Comparison of ENCODE assay signal across 33 cellular contexts in genomic region chr1:162912061-162912667, GRCh38. TPM values are rescaled to one million over a fixed set of nuclear protein-coding genes. Genes with fewer than 3 reads are reported as not detected.
A peak's percentile ranks its signal among the peaks of the same experiment; 100 is the strongest.
DNase-seq lines count a peak whose midpoint lies in the region; ATAC-seq, FAIRE-seq and TF ChIP-seq lines count a peak whose summit lies in the region.
"Had no signal": no experiment of that assay in that cellular context is flagged by ENCODE, and none has a peak within 500 bp of the region (broad histone marks: within the 10 kb centered on the region; RNA-seq: fewer than 3 reads in every experiment).

No MANE protein-coding gene starts in this region.

- H3K36me3 ChIP-seq in HCT116 (ENCODE audit: control insufficient read depth in 1 of 2, insufficient read depth in 2 of 2, low read length in 2 of 2) (no peaks in the 10 kb centered on the region), pancreas (no peaks in the 10 kb centered on the region)
- H3K36me3 ChIP-seq: ascending aorta, left ventricle myocardium inferior, neutrophil, WERI-Rb-1 had no signal

- no peaks in the 10 kb centered on the region for H3K4me1 Mint-ChIP-seq in WTC11
- H3K4me1 Mint-ChIP-seq: activated CD4-positive, alpha-beta T cell treated with anti-CD3 and anti-CD28 coated beads, Interleukin-2, amount 10 ng/mL, durations not matched to agents 24 days and 14 days; activated naive CD8-positive, alpha-beta T cell treated with anti-CD3 and anti-CD28 coated beads for 36 hours; CD4-positive, alpha-beta memory T cell had no signal

- H3K4me2 ChIP-seq in HCT116 (ENCODE audit: low read length), result no peak overlapping the region

- H3K4me3 Mint-ChIP-seq in WTC11, result no peak overlapping the region
- H3K4me3 Mint-ChIP-seq: activated CD4-positive, alpha-beta T cell treated with anti-CD3 and anti-CD28 coated beads, Interleukin-2, amount 10 ng/mL, durations not matched to agents 24 days and 14 days; activated naive CD8-positive, alpha-beta T cell treated with anti-CD3 and anti-CD28 coated beads for 36 hours; CD4-positive, alpha-beta memory T cell; dendritic cell treated with granulocyte-macrophage colony-stimulating factor and Interleukin-4, amounts not matched to agents 40 ng/mL and 50 ng/mL, for 4 days had no signal

- no peaks in the 10 kb centered on the region for H4K20me1 ChIP-seq in HCT116 (ENCODE audit: insufficient read depth)

- H3K9me3 Mint-ChIP-seq in WTC11, result peaks cover 33% of the 10 kb centered on the region

- H3K4me3 ChIP-seq in HCT116 (replicated peaks in 1 of 2; ENCODE audit: low read depth in 1 of 2, low read length in 2 of 2), result no peak overlapping the region
- no peak overlapping the region for H3K4me3 ChIP-seq in pancreas
- H3K4me3 ChIP-seq: ascending aorta, left ventricle myocardium inferior, psoas muscle, SK-N-MC had no signal

- intact Hi-C loops in HCT116 (cut with micrococcal nuclease), result no loop called here
- intact Hi-C loops in pancreas (cut with DNase I), result no loop called here

- POLR2A ChIA-PET in HCT116 (lab: Charles Lee), result no interaction called here
- POLR2A ChIA-PET in WTC11 (lab: Charles Lee), result no interaction called here

- peaks cover 8% of the 10 kb centered on the region for H3K36me3 Mint-ChIP-seq in WTC11
- H3K36me3 Mint-ChIP-seq: activated naive CD8-positive, alpha-beta T cell treated with anti-CD3 and anti-CD28 coated beads for 36 hours; CD4-positive, alpha-beta memory T cell had no signal

- BruUV-seq in HCT116 (replicated peaks; lab: Mats Ljungman, UMichigan), result no TSS peak

- RAD21 ChIA-PET in HCT116 (lab: Charles Lee; ENCODE audit: low non-redundant PET in 1 of 2, low total read pairs in 2 of 2, uncharacterized antibody in 2 of 2, unreplicated experiment in 2 of 2), result no interaction called here

- 73 to 81% methylated on average over 1 of the region's 1 CpG for WGBS in pancreas, 2 donors

- DNase-seq in DMS153 treated with DMSO at 0.1 percent for 48 hours (lab: John Stamatoyannopoulos, UW; ENCODE audit: unreplicated experiment), result peak; percentile 17
- DNase-seq in DMS153 (lab: John Stamatoyannopoulos, UW), result no peak
- DNase-seq in HCT116 (ENCODE audit: low read depth, low spot score), result no peak
- no peak for DNase-seq in WTC11 (ENCODE audit: low spot score)
- no peak for DNase-seq in pancreas
- no peak for DNase-seq in anterior cingulate cortex (lab: John Stamatoyannopoulos, UW)
- no peak for DNase-seq in kidney tubule cell (ENCODE audit: low spot score)
- DNase-seq: 8988T; activated CD4-positive, alpha-beta T cell treated with anti-CD3 and anti-CD28 coated beads, Interleukin-2, amount 10 ng/mL, durations not matched to agents 24 days and 14 days; activated effector memory CD4-positive, alpha-beta T cell treated with anti-CD3 and anti-CD28 coated beads, Interleukin-2, amount 50 U/mL, for 16 hours; activated naive CD8-positive, alpha-beta T cell treated with anti-CD3 and anti-CD28 coated beads for 36 hours; activated T-cell treated with anti-CD3 and anti-CD28 coated beads, Interleukin-2, amount 50 U/mL, for 1 hour; AML-193; CD4-positive, alpha-beta memory T cell; central memory CD4-positive, alpha-beta T cell; DMS79 treated with DMSO at 0.1 percent for 48 hours; hippocampal formation; left ventricle myocardium inferior; NCI-H1105 treated with DMSO at 0.1 percent for 48 hours; NCI-H1930; NCI-H2227 treated with DMSO at 0.1 percent for 48 hours; NCI-H748 treated with DMSO at 0.1 percent for 48 hours; psoas muscle; stimulated activated CD4-positive, alpha-beta T cell treated with anti-CD3 and anti-CD28 coated beads, Interleukin-15, amount 100 ng/mL, for 24 hours; stimulated activated naive CD4-positive, alpha-beta T cell treated with Interleukin-2 at 50 U/mL for 16 hours; WERI-Rb-1 had no signal

- H3K27ac Mint-ChIP-seq in WTC11, result no peak overlapping the region
- H3K27ac Mint-ChIP-seq: activated CD4-positive, alpha-beta T cell treated with anti-CD3 and anti-CD28 coated beads, Interleukin-2, amount 10 ng/mL, durations not matched to agents 24 days and 14 days; activated naive CD8-positive, alpha-beta T cell treated with anti-CD3 and anti-CD28 coated beads for 36 hours; CD4-positive, alpha-beta memory T cell; dendritic cell treated with granulocyte-macrophage colony-stimulating factor and Interleukin-4, amounts not matched to agents 40 ng/mL and 50 ng/mL, for 4 days had no signal

- no peak overlapping the region for H2AFZ ChIP-seq in HCT116 (ENCODE audit: low read depth, low read length, poor library complexity, severe bottlenecking)

- no peaks in the 10 kb centered on the region; a peak in 1 of 4 replicates for H3K9me3 ChIP-seq in HCT116 (ENCODE audit: control insufficient read depth in 1 of 2, insufficient read depth in 1 of 2, low read depth in 1 of 2, low read length in 2 of 2)
- H3K9me3 ChIP-seq in pancreas, result no peaks in the 10 kb centered on the region
- H3K9me3 ChIP-seq: neutrophil had no signal

- no peak for TF ChIP-seq CTCF in HCT116 (IDR thresholded peaks at IDR 0.05 in 2 of 3, conservative IDR thresholded peaks at IDR 0.05 in 1 of 3; ENCODE audit: borderline replicate concordance in 1 of 3, insufficient read depth in 1 of 3, low read depth in 2 of 3, low read length in 2 of 3)
- no peak for TF ChIP-seq CTCF in WTC11 (IDR thresholded peaks at IDR 0.05)
- TF ChIP-seq CTCF in pancreas (IDR thresholded peaks at IDR 0.05), result no peak

- no peaks in the 10 kb centered on the region for H3K27me3 ChIP-seq in HCT116 (ENCODE audit: insufficient read depth, low read length)
- no peaks in the 10 kb centered on the region for H3K27me3 ChIP-seq in pancreas
- H3K27me3 ChIP-seq: ascending aorta had no signal

- ATAC-seq in HCT116 (no peak), WTC11 (no peak), pancreas (no peak), HG02623 (IDR thresholded peaks at IDR 0.05; ENCODE audit: unreplicated experiment) (no peak)
- ATAC-seq: psoas muscle had no signal

- H3K79me2 ChIP-seq in HCT116 (ENCODE audit: insufficient read depth, low read length), result no peaks in the 10 kb centered on the region

- CTCF ChIA-PET in HCT116 (lab: Charles Lee) (no interaction called here), WTC11 (lab: Charles Lee) (no interaction called here)

- no peak for TF ChIP-seq RAD21 in HCT116 (IDR thresholded peaks at IDR 0.05; ENCODE audit: low read depth)

- peaks cover 2% of the 10 kb centered on the region; the same call in 1 of the 2 replicates for H3K27me3 Mint-ChIP-seq in WTC11 (ENCODE audit: low read depth)

- H3K4me1 ChIP-seq in HCT116 (ENCODE audit: control insufficient read depth in 1 of 2, insufficient read depth in 2 of 2, low read length in 2 of 2) (no peaks in the 10 kb centered on the region), pancreas (no peaks in the 10 kb centered on the region)
- H3K4me1 ChIP-seq: left ventricle myocardium inferior had no signal

- no peak for TF ChIP-seq POLR2A in HCT116 (IDR thresholded peaks at IDR 0.05; ENCODE audit: borderline replicate concordance, extremely low read depth, insufficient read depth, insufficient read length)

- H3K27ac ChIP-seq in HCT116 (ENCODE audit: low read depth, low read length), result no peak overlapping the region
- no peak overlapping the region for H3K27ac ChIP-seq in pancreas
- H3K27ac ChIP-seq: ascending aorta, left ventricle myocardium inferior, neutrophil, psoas muscle, SK-N-MC, WERI-Rb-1 had no signal

- peak; percentile 5 for FAIRE-seq in pancreas (lab: Jason Lieb, UNC)
- FAIRE-seq: endometrium had no signal

- no peak overlapping the region for H3K9ac ChIP-seq in HCT116 (ENCODE audit: low read length)

- no peaks in the 10 kb centered on the region for H3K9me2 ChIP-seq in HCT116 (ENCODE audit: insufficient read depth)

TF ChIP-seq in HCT116, 20 proteins besides CTCF, POLR2A, EP300 and RAD21:
- TF ChIP-seq POLR2AphosphoS5 (IDR thresholded peaks at IDR 0.05; ENCODE audit: low read depth, low read length) (no peak), CBX3 (IDR thresholded peaks at IDR 0.05; ENCODE audit: low read depth) (peak; percentile 57; the same call in 1 of the 2 replicates)

TF ChIP-seq in WTC11, 78 proteins besides CTCF, POLR2A, EP300 and RAD21:
- no peak for TF ChIP-seq IRF2 (CRISPR knock-in tag; IDR thresholded peaks at IDR 0.05; ENCODE audit: borderline replicate concordance, low read depth)
- peak; percentile 94 for TF ChIP-seq ZNF317 (CRISPR knock-in tag; IDR thresholded peaks at IDR 0.05; ENCODE audit: borderline replicate concordance, low read depth)

RNA-seq across cellular contexts. Expression of gene CCDC190, which starts 51.2 kb away (rescaled TPM):
- total RNA-seq in HCT116 (2021; ENCODE audit: unreplicated experiment) (not detected), WTC11 (2021) (not detected in 3 replicates), pancreas (not detected)
- polyA plus RNA-seq in HCT116 (2012), result 0.09 TPM in 1 of 2 replicates, not detected in the other
- not detected for polyA plus RNA-seq in pancreas
- total RNA-seq: activated CD4-positive, alpha-beta T cell treated with anti-CD3 and anti-CD28 coated beads, Interleukin-2, amount 10 ng/mL, durations not matched to agents 24 days and 14 days; activated CD8-positive, alpha-beta memory T cell treated with anti-CD3 and anti-CD28 coated beads for 36 hours; activated naive CD8-positive, alpha-beta T cell treated with anti-CD3 and anti-CD28 coated beads for 36 hours; CD4-positive, alpha-beta memory T cell; psoas muscle had no signal
- polyA plus RNA-seq: CD4-positive, alpha-beta memory T cell had no signal
